8 cellular contexts compared by ENCODE assay signal in genomic region chr9:35844628-35845301, GRCh38. TPM values are rescaled to one million over a fixed set of nuclear protein-coding genes. Genes with fewer than 3 reads are reported as not detected.
DNase-seq lines count a peak whose midpoint lies in the region; ATAC-seq and TF ChIP-seq lines count a peak whose summit lies in the region.

No MANE protein-coding gene starts in this region.

- no peak for TF ChIP-seq CTCF in astrocyte of the cerebellum (IDR thresholded peaks at IDR 0.05; ENCODE audit: low read depth, low read length, missing control alignments)
- TF ChIP-seq CTCF in suprapubic skin (IDR thresholded peaks at IDR 0.05): no peak
- TF ChIP-seq CTCF in GM10248 (IDR thresholded peaks at IDR 0.05; ENCODE audit: control extremely low read depth, extremely low read depth, low read depth, missing control alignments): no peak

- no peak for ATAC-seq in HG03520 (IDR thresholded peaks at IDR 0.05; ENCODE audit: unreplicated experiment)
- no peak for ATAC-seq in GM19035 (IDR thresholded peaks at IDR 0.05; ENCODE audit: unreplicated experiment)

- peak overlapping the region; percentile 66 for H3K27ac ChIP-seq in suprapubic skin

- H3K4me3 ChIP-seq in astrocyte of the cerebellum (ENCODE audit: low read depth, low read length) (no peak overlapping the region), iPS-18c (ENCODE audit: insufficient read depth, low read depth, low read length) (0 out of 2 replicates have a peak overlapping the region, but pooled peaks have one; percentile 55), suprapubic skin (no peak overlapping the region)

- peak; percentile 93 for DNase-seq in EL
- DNase-seq in M059J (ENCODE audit: low read depth): peak; percentile 92
- DNase-seq in astrocyte of the cerebellum (ENCODE audit: low read depth): peak; percentile 74
- no peak for DNase-seq in suprapubic skin (ENCODE audit: low spot score in 2 of 2)
- no peak for DNase-seq in GM10248 (ENCODE audit: extremely low spot score)

- no peak for TF ChIP-seq POLR2A in suprapubic skin (IDR thresholded peaks at IDR 0.05)

- POLR2A ChIA-PET in GM10248 (lab: Yijun Ruan, JAX): no interaction called here

- TF ChIP-seq EP300 in suprapubic skin (IDR thresholded peaks at IDR 0.05): no peak

- H3K4me1 ChIP-seq in suprapubic skin: peaks cover 53% of the 10 kb centered on the region

- H3K9me3 ChIP-seq in iPS-18c (ENCODE audit: control insufficient read depth, insufficient read depth, low read length): no peaks in the 10 kb centered on the region
- H3K9me3 ChIP-seq in suprapubic skin: no peaks in the 10 kb centered on the region

- H3K36me3 ChIP-seq in suprapubic skin: no peaks in the 10 kb centered on the region

- in situ Hi-C loops in astrocyte of the cerebellum (cut with HindIII; ENCODE audit: low sequenced_read_pairs): no loop called here

- H3K27me3 ChIP-seq in suprapubic skin: no peaks in the 10 kb centered on the region

- WGBS in suprapubic skin: 27% methylated on average over 7 of the region's 7 CpGs

- CTCF ChIA-PET in GM10248 (lab: Yijun Ruan, JAX): interaction anchor here (0.8 to 2.3 kb wide), 12 partner anchors 9 to 110 kb away, joined by 3 to 14 read pairs (median 3); partner anchors contain the start of genes HINT2 and OR13J1

RNA-seq across cellular contexts. Expression of gene TMEM8B, which starts 15.7 kb away (rescaled TPM):
- 1.9 and 4.2 TPM in 2 replicates for total RNA-seq in M059J (2014; rRNA removed; shearing (Covaris generic))
- total RNA-seq in suprapubic skin: 10 to 100 TPM in 1 of 4 donors, 1 to 10 TPM in 3; 5.0 to 11.7 (median 8.0) TPM

RNA-seq across cellular contexts. Expression of gene FAM221B, which starts 16.2 kb away (rescaled TPM):
- not detected in 2 replicates for total RNA-seq in M059J (2014; rRNA removed; shearing (Covaris generic))
- total RNA-seq in suprapubic skin: not detected

RNA-seq across cellular contexts. Expression of gene OR13J1, which starts 25.4 kb away (rescaled TPM):
- not detected in 2 replicates for total RNA-seq in M059J (2014; rRNA removed; shearing (Covaris generic))
- not detected for total RNA-seq in suprapubic skin

RNA-seq across cellular contexts. Expression of gene HINT2, which starts 29.9 kb away (rescaled TPM):
- total RNA-seq in M059J (2014; rRNA removed; shearing (Covaris generic)): 53.5 and 92.9 TPM in 2 replicates
- total RNA-seq in suprapubic skin: 10 to 100 TPM in 3 of 4 donors, 1 to 10 TPM in 1; 9.5 to 34.9 (median 25.3) TPM

RNA-seq across cellular contexts. Expression of gene SPAG8, which starts 32.7 kb away (rescaled TPM):
- total RNA-seq in M059J (2014; rRNA removed; shearing (Covaris generic)): 0.86 and 2.3 TPM in 2 replicates
- under 1 TPM in 3 of 4 donors, not detected in 1; 0.47 to 0.53 (median 0.52) TPM for total RNA-seq in suprapubic skin

Comparison
In these comparisons a context has a peak if more than half of its experiments do, and no peak if none do; other contexts are left out.
1. DNase-seq: peak in EL (single experiment), M059J (single experiment) and astrocyte of the cerebellum (single experiment); none in suprapubic skin (0 of 2) and GM10248 (single experiment).